Comparison of ENCODE assay signal across 7 cellular contexts in genomic region chr6:12911387-12911960, GRCh38.
DNase-seq lines count a peak whose midpoint lies in the region; ATAC-seq and TF ChIP-seq lines count a peak whose summit lies in the region.

No MANE protein-coding gene starts in this region.

- H3K36me3 Mint-ChIP-seq in activated naive CD4-positive, alpha-beta T cell treated with anti-CD3 and anti-CD28 coated beads, Interleukin-2, amount 50 U/mL, for 72 hours, result no peaks in the 10 kb centered on the region
- no peaks in the 10 kb centered on the region for H3K36me3 Mint-ChIP-seq in activated T-cell treated with anti-CD3 and anti-CD28 coated beads, Interleukin-2, amount 50 U/mL, for 4 hours (ENCODE audit: insufficient read depth)

- no peak overlapping the region for H3K4me3 Mint-ChIP-seq in activated T-cell treated with anti-CD3 and anti-CD28 coated beads, Interleukin-2, amount 50 U/mL, for 4 hours

- DNase-seq in GM06990 (ENCODE audit: extremely low read depth, insufficient read length), result no peak
- peak; percentile 25 for DNase-seq in NCI-H1048 (lab: John Stamatoyannopoulos, UW)
- DNase-seq in adipocyte (ENCODE audit: low read depth), result peak; percentile 61
- peak; percentile 73 for DNase-seq in left kidney (ENCODE audit: low read depth, low spot score)
- DNase-seq in activated naive CD4-positive, alpha-beta T cell treated with anti-CD3 and anti-CD28 coated beads, Interleukin-2, amount 50 U/mL, for 72 hours (ENCODE audit: low spot score in 2 of 2), result no peak
- DNase-seq in activated T-cell treated with anti-CD3 and anti-CD28 coated beads, Interleukin-2, amount 50 U/mL, for 4 hours, result no peak

- H3K9me3 Mint-ChIP-seq in activated naive CD4-positive, alpha-beta T cell treated with anti-CD3 and anti-CD28 coated beads, Interleukin-2, amount 50 U/mL, for 72 hours, result no peaks in the 10 kb centered on the region
- no peaks in the 10 kb centered on the region for H3K9me3 Mint-ChIP-seq in activated T-cell treated with anti-CD3 and anti-CD28 coated beads, Interleukin-2, amount 50 U/mL, for 4 hours

- H3K27me3 ChIP-seq in GM06990 (replicated peaks; ENCODE audit: control insufficient read depth, insufficient read depth, low read length) (peaks cover 3% of the 10 kb centered on the region), adipocyte (replicated peaks; ENCODE audit: control insufficient read depth, insufficient read depth, low read length) (peaks cover 20% of the 10 kb centered on the region)

- no peaks in the 10 kb centered on the region for H3K4me1 Mint-ChIP-seq in activated T-cell treated with anti-CD3 and anti-CD28 coated beads, Interleukin-2, amount 50 U/mL, for 4 hours (ENCODE audit: low read depth)

- no peak overlapping the region for H3K4me3 ChIP-seq in GM06990 (replicated peaks; ENCODE audit: low read depth, low read length)
- H3K4me3 ChIP-seq in adipocyte (ENCODE audit: low read length), result no peak overlapping the region

- H3K27ac Mint-ChIP-seq in activated naive CD4-positive, alpha-beta T cell treated with anti-CD3 and anti-CD28 coated beads, Interleukin-2, amount 50 U/mL, for 72 hours, result no peak overlapping the region

- no peaks in the 10 kb centered on the region for H3K9me3 ChIP-seq in adipocyte (ENCODE audit: control insufficient read depth, low read length)

- no peak for ATAC-seq in HG03045 (IDR thresholded peaks at IDR 0.05; ENCODE audit: unreplicated experiment)
- no peak for ATAC-seq in activated naive CD4-positive, alpha-beta T cell treated with anti-CD3 and anti-CD28 coated beads, Interleukin-2, amount 50 U/mL, for 72 hours
- no peak for ATAC-seq in activated T-cell treated with anti-CD3 and anti-CD28 coated beads, Interleukin-2, amount 50 U/mL, for 4 hours

- H3K36me3 ChIP-seq in GM06990 (ENCODE audit: control insufficient read depth, insufficient read depth, low read length) (no peaks in the 10 kb centered on the region), adipocyte (ENCODE audit: control insufficient read depth, insufficient read depth, low read length, severe bottlenecking) (no peaks in the 10 kb centered on the region)

- peak; percentile 20 for TF ChIP-seq CTCF in GM06990 (IDR thresholded peaks at IDR 0.05; ENCODE audit: insufficient read depth, low read length, poor library complexity, severe bottlenecking)

- H3K27me3 Mint-ChIP-seq in activated T-cell treated with anti-CD3 and anti-CD28 coated beads, Interleukin-2, amount 50 U/mL, for 4 hours (ENCODE audit: low read depth), result peaks cover 6% of the 10 kb centered on the region

- no peaks in the 10 kb centered on the region for H3K4me1 ChIP-seq in adipocyte (ENCODE audit: control insufficient read depth, insufficient read depth, low read length)

- no peak overlapping the region for H3K9ac ChIP-seq in adipocyte (ENCODE audit: low read length)

Comparison
In these comparisons a context has a peak if more than half of its experiments do, and no peak if none do; other contexts are left out.
1. DNase-seq: peak in NCI-H1048 (single experiment), adipocyte (single experiment) and left kidney (single experiment); none in GM06990 (single experiment), activated naive CD4-positive, alpha-beta T cell treated with anti-CD3 and anti-CD28 coated beads, Interleukin-2, amount 50 U/mL, for 72 hours (0 of 2) and activated T-cell treated with anti-CD3 and anti-CD28 coated beads, Interleukin-2, amount 50 U/mL, for 4 hours (single experiment).